ENCODE assay signal across 17 cellular contexts in genomic region chr10:11249134-11249533, GRCh38.
A peak's percentile ranks its signal among the peaks of the same experiment; 100 is the strongest.
DNase-seq lines count a peak whose midpoint lies in the region.
"Had no signal": no experiment of that assay in that cellular context is flagged by ENCODE, and none has a peak within 500 bp of the region (broad histone marks: within the 10 kb centered on the region; RNA-seq: fewer than 3 reads in every experiment).

No MANE protein-coding gene starts in this region.

- no peak overlapping the region for H2BK5ac ChIP-seq in mesendoderm (ENCODE audit: low read length)

- peaks cover 34% of the 10 kb centered on the region for H3K4me1 Mint-ChIP-seq in activated naive CD8-positive, alpha-beta T cell (ENCODE audit: low read depth)

- no peaks in the 10 kb centered on the region for H3K79me1 ChIP-seq in mesendoderm (ENCODE audit: low read length)

- peak; percentile 15 for DNase-seq in ELF-1 (ENCODE audit: low read depth, low spot score)
- peak; percentile 13 for DNase-seq in mesendoderm
- no peak for DNase-seq in cortex of kidney (lab: John Stamatoyannopoulos, UW)
- no peak for DNase-seq in SIG-M5 (lab: John Stamatoyannopoulos, UW)
- DNase-seq in mucosa of gallbladder (ENCODE audit: low spot score), result no peak
- DNase-seq: activated CD4-positive, CD25-positive, alpha-beta regulatory T cell; activated naive CD4-positive, alpha-beta T cell; gastrocnemius medialis; Karpas-422; left colon; NCI-H1092 treated with DMSO at 0.1 percent for 48 hours; NCI-H2081 treated with DMSO at 0.1 percent for 48 hours; NCI-H510A; stimulated activated CD4-positive, alpha-beta T cell treated with anti-CD3 and anti-CD28 coated beads, Interleukin-1b, Interleukin-23, amount 100 ng/mL, for 48 hours had no signal

- H3K4me3 Mint-ChIP-seq in activated naive CD8-positive, alpha-beta T cell, result no peak overlapping the region

- no peak overlapping the region for H4K8ac ChIP-seq in mesendoderm (ENCODE audit: low read depth, low read length)

- H4K5ac ChIP-seq in mesendoderm (ENCODE audit: low read length), result no peak overlapping the region

- H3K18ac ChIP-seq in mesendoderm (ENCODE audit: low read length), result no peak overlapping the region

- H3K56ac ChIP-seq in mesendoderm (ENCODE audit: low read length), result no peak overlapping the region

- H3K4ac ChIP-seq in mesendoderm (ENCODE audit: low read depth, low read length), result no peak overlapping the region

- peak overlapping the region; percentile 51 for H3K27ac Mint-ChIP-seq in activated naive CD8-positive, alpha-beta T cell

- no peak overlapping the region for H2BK120ac ChIP-seq in mesendoderm (ENCODE audit: low read depth, low read length)

- peaks cover 3% of the 10 kb centered on the region for H3K36me3 Mint-ChIP-seq in activated naive CD8-positive, alpha-beta T cell

- no CpG with 5 or more reads among the region's 6 CpGs for WGBS in mesendoderm (ENCODE audit: extremely low coverage, insufficient coverage, low lambda C conversion rate)

- peak overlapping the region; percentile 51 for H3K9ac ChIP-seq in BLaER1
- no peak overlapping the region for H3K9ac ChIP-seq in mesendoderm (ENCODE audit: low read length)

- no peaks in the 10 kb centered on the region for H3K27me3 Mint-ChIP-seq in activated naive CD8-positive, alpha-beta T cell

- H3K9me3 ChIP-seq in BLaER1, result no peaks in the 10 kb centered on the region
- H3K9me3 ChIP-seq: gastrocnemius medialis, SJSA1 had no signal

- H3K4me1 ChIP-seq in BLaER1, result peaks cover 100% of the 10 kb centered on the region
- peaks cover 2% of the 10 kb centered on the region for H3K4me1 ChIP-seq in mesendoderm (ENCODE audit: control insufficient read depth, low read depth, low read length)
- H3K4me1 ChIP-seq: gastrocnemius medialis, SJSA1 had no signal

- H3K4me3 ChIP-seq in BLaER1 (no peak overlapping the region; the same call in 1 of the 2 replicates), mesendoderm (ENCODE audit: low read length) (no peak overlapping the region)
- H3K4me3 ChIP-seq: gastrocnemius medialis, SJSA1 had no signal

- peak overlapping the region; percentile 74 for H3K27ac ChIP-seq in BLaER1
- H3K27ac ChIP-seq in mesendoderm (ENCODE audit: low read depth, low read length), result no peak overlapping the region
- H3K27ac ChIP-seq: gastrocnemius medialis, SJSA1 had no signal

- H3K4me2 ChIP-seq in BLaER1 (peak overlapping the region; percentile 93), mesendoderm (ENCODE audit: low read length) (no peak overlapping the region)

- no peaks in the 10 kb centered on the region for H3K79me2 ChIP-seq in mesendoderm (ENCODE audit: control insufficient read depth, insufficient read depth, low read length)

- H3K23ac ChIP-seq in mesendoderm (ENCODE audit: low read length), result no peak overlapping the region

- H3K27me3 ChIP-seq in BLaER1 (no peaks in the 10 kb centered on the region), mesendoderm (ENCODE audit: insufficient read depth, low read length, poor library complexity) (no peaks in the 10 kb centered on the region)
- H3K27me3 ChIP-seq: gastrocnemius medialis had no signal

- no peak overlapping the region for H2AK5ac ChIP-seq in mesendoderm (ENCODE audit: low read length)

- peaks cover 69% of the 10 kb centered on the region for H4K20me1 ChIP-seq in BLaER1

- no peak overlapping the region for H2BK15ac ChIP-seq in mesendoderm (replicated peaks; ENCODE audit: low read depth)

- peaks cover 51% of the 10 kb centered on the region for H3K36me3 ChIP-seq in BLaER1
- H3K36me3 ChIP-seq in mesendoderm (ENCODE audit: control insufficient read depth, insufficient read depth, low read length), result no peaks in the 10 kb centered on the region
- H3K36me3 ChIP-seq: gastrocnemius medialis, SJSA1 had no signal

- no peaks in the 10 kb centered on the region for H3K9me3 Mint-ChIP-seq in activated naive CD8-positive, alpha-beta T cell (ENCODE audit: low read depth)

Comparison
In these comparisons a context has a peak if more than half of its experiments do, and no peak if none do; other contexts are left out.
1. DNase-seq: peak in ELF-1 (single experiment) and mesendoderm (single experiment); none in cortex of kidney (single experiment), SIG-M5 (single experiment) and mucosa of gallbladder (single experiment).